8 cellular contexts compared by ENCODE assay signal in genomic region chr21:33402011-33402979, GRCh38. TPM values are rescaled to one million over a fixed set of nuclear protein-coding genes. Genes with fewer than 3 reads are reported as not detected.
A peak's percentile ranks its signal among the peaks of the same experiment; 100 is the strongest.
DNase-seq lines count a peak whose midpoint lies in the region; ATAC-seq, FAIRE-seq and TF ChIP-seq lines count a peak whose summit lies in the region.

No MANE protein-coding gene starts in this region.

- WGBS in A549 (ENCODE audit: missing lambda C conversion rate) = 89% methylated on average over 39 of the region's 44 CpGs
- 60% methylated on average over 34 of the region's 44 CpGs for WGBS in right lobe of liver (ENCODE audit: insufficient coverage, low coverage, low lambda C conversion rate, missing lambda C conversion rate)
- 49 to 67% (median 64%) methylated on average over 44 of the region's 44 CpGs for WGBS in stomach, 5 donors

- peak overlapping the region; percentile 86 for H3K4me2 ChIP-seq in A549

- no peaks in the 10 kb centered on the region for H3K36me3 ChIP-seq in SJCRH30
- H3K36me3 ChIP-seq in effector memory CD4-positive, alpha-beta T cell (ENCODE audit: control insufficient read depth, insufficient read depth, low read length) = no peaks in the 10 kb centered on the region
- no peaks in the 10 kb centered on the region for H3K36me3 ChIP-seq in right lobe of liver
- H3K36me3 ChIP-seq in stomach = no peaks in the 10 kb centered on the region

- peak overlapping the region; percentile 96 for H3K4me3 ChIP-seq in A549
- peak overlapping the region; percentile 92 for H3K4me3 ChIP-seq in SJCRH30
- H3K4me3 ChIP-seq in effector memory CD4-positive, alpha-beta T cell (ENCODE audit: insufficient read depth, low read depth, low read length, poor library complexity, severe bottlenecking) = peak overlapping the region; percentile 58
- H3K4me3 ChIP-seq in right lobe of liver = peak overlapping the region; percentile 42 to 87 (median 84)
- peak overlapping the region; percentile 64 to 92 (median 86) for H3K4me3 ChIP-seq in stomach

- POLR2A ChIA-PET in A549 (lab: Yijun Ruan, JAX) = interaction anchor here (0.6 kb wide), 1 partner anchor 18 kb away, joined by 5 read pairs; no protein-coding TSS in a partner anchor

- H3K27ac ChIP-seq in A549 (peak overlapping the region; percentile 92 to 96), SJCRH30 (peak overlapping the region; percentile 63; the same call in 1 of the 2 replicates), right lobe of liver (peak overlapping the region; percentile 3 to 96 (median 87)), stomach (peak overlapping the region; percentile 95 to 97 (median 97))
- peak overlapping the region; percentile 45 for H3K27ac ChIP-seq in effector memory CD4-positive, alpha-beta T cell (ENCODE audit: insufficient read depth, low read length, poor library complexity, severe bottlenecking)

- H3K9me3 ChIP-seq in A549 = no peaks in the 10 kb centered on the region
- H3K9me3 ChIP-seq in SJCRH30 (replicated peaks) = no peaks in the 10 kb centered on the region
- no peaks in the 10 kb centered on the region for H3K9me3 ChIP-seq in effector memory CD4-positive, alpha-beta T cell (ENCODE audit: control insufficient read depth, low read length)
- H3K9me3 ChIP-seq in right lobe of liver = no peaks in the 10 kb centered on the region
- no peaks in the 10 kb centered on the region for H3K9me3 ChIP-seq in stomach

- no peak for TF ChIP-seq CTCF in A549 (IDR thresholded peaks at IDR 0.05)
- no peak for TF ChIP-seq CTCF in GM10266 (IDR thresholded peaks at IDR 0.05; ENCODE audit: control insufficient read depth, insufficient read depth, low read depth, missing control alignments)
- TF ChIP-seq CTCF in right lobe of liver (IDR thresholded peaks at IDR 0.05) = no peak
- TF ChIP-seq CTCF in stomach (IDR thresholded peaks at IDR 0.05) = no peak

- TF ChIP-seq POLR2A in A549 (IDR thresholded peaks at IDR 0.05; ENCODE audit: low read length) (no peak), right lobe of liver (IDR thresholded peaks at IDR 0.05) (peak; percentile 56), stomach (IDR thresholded peaks at IDR 0.05) (no peak)

- no peak for TF ChIP-seq EP300 in A549 (IDR thresholded peaks at IDR 0.05)
- TF ChIP-seq EP300 in stomach (IDR thresholded peaks at IDR 0.05) = no peak

- DNase-seq in A549 (ENCODE audit: low read depth in 1 of 2, low spot score in 1 of 2) (peak in 1 of 2 experiments; percentile 43), GM10266 (ENCODE audit: extremely low spot score) (peak; percentile 51), SJCRH30 (peak; percentile 78 to 83), right lobe of liver (peak; percentile 67 to 78 (median 68)), stomach (peak; percentile 40), cortex of kidney (lab: John Stamatoyannopoulos, UW) (no peak)
- no peak for DNase-seq in effector memory CD4-positive, alpha-beta T cell

- no peak for TF ChIP-seq RAD21 in A549 (conservative IDR thresholded peaks at IDR 0.05 in 1 of 2, IDR thresholded peaks at IDR 0.05 in 1 of 2)

- ATAC-seq in A549 = peak; percentile 31 to 37; a peak in 3 of 6 replicates
- ATAC-seq in right lobe of liver = peak in 3 of 4 donors; percentile 11 to 15 (median 12)
- no peak for ATAC-seq in GM18502 (IDR thresholded peaks at IDR 0.05; ENCODE audit: poor library complexity, unreplicated experiment)

- H3K4me1 ChIP-seq in A549 = peaks cover 15% of the 10 kb centered on the region
- H3K4me1 ChIP-seq in SJCRH30 = peaks cover 18% of the 10 kb centered on the region
- peaks cover 27% of the 10 kb centered on the region for H3K4me1 ChIP-seq in effector memory CD4-positive, alpha-beta T cell (ENCODE audit: control insufficient read depth, insufficient read depth, low read length, poor library complexity, severe bottlenecking)
- peaks cover 0 to 23% (median 8%) of the 10 kb centered on the region in 4 donors for H3K4me1 ChIP-seq in right lobe of liver
- peaks cover 18 to 44% (median 35%) of the 10 kb centered on the region in 4 donors for H3K4me1 ChIP-seq in stomach

- CTCF ChIA-PET in A549 (lab: Yijun Ruan, JAX) = interaction anchor here (1.3 to 1.6 kb wide), 2 partner anchors 25 to 41 kb away, joined by 3 read pairs; no protein-coding TSS in a partner anchor

- no peaks in the 10 kb centered on the region for H3K27me3 ChIP-seq in SJCRH30
- H3K27me3 ChIP-seq in effector memory CD4-positive, alpha-beta T cell (replicated peaks; ENCODE audit: control insufficient read depth, insufficient read depth, low read length, poor library complexity, severe bottlenecking) = no peaks in the 10 kb centered on the region
- no peaks in the 10 kb centered on the region for H3K27me3 ChIP-seq in right lobe of liver
- H3K27me3 ChIP-seq in stomach = no peaks in the 10 kb centered on the region

- FAIRE-seq in A549 (lab: Jason Lieb, UNC) = no peak

- intact Hi-C loops in right lobe of liver (cut with DNase I) = no loop called here
- intact Hi-C loops in stomach (cut with DNase I; ENCODE audit: low total_unique reads) = no loop called here

TF ChIP-seq in A549, 52 proteins besides CTCF, POLR2A, EP300 and RAD21:
- TF ChIP-seq ELK1 (IDR thresholded peaks at IDR 0.05; ENCODE audit: low read depth, low read length) (no peak), NFE2L2 (conservative IDR thresholded peaks at IDR 0.05; ENCODE audit: low read length) (no peak), JUN (IDR thresholded peaks at IDR 0.05) (no peak), NR3C1 (IDR thresholded peaks at IDR 0.05) (no peak), TFCP2L1 (CRISPR knock-in tag; IDR thresholded peaks at IDR 0.05) (no peak), HOXB13 (CRISPR knock-in tag; IDR thresholded peaks at IDR 0.05; ENCODE audit: low read depth) (no peak), FOSB (CRISPR knock-in tag; IDR thresholded peaks at IDR 0.05) (no peak), MAFK (IDR thresholded peaks at IDR 0.05; ENCODE audit: partially characterized antibody) (no peak), GATA3 (IDR thresholded peaks at IDR 0.05; ENCODE audit: borderline replicate concordance) (no peak)

RNA-seq across cellular contexts. Expression of gene IFNGR2, which starts 0.9 kb away (rescaled TPM):
- 47.2 and 54.6 TPM in 2 replicates for polyA plus RNA-seq in A549 (2011; rRNA removed)
- 25.3 and 34.4 TPM in 2 replicates for polyA plus RNA-seq in A549 (2012; cell fraction: cytosol; rRNA removed)
- 9.5 and 13.0 TPM in 2 replicates for polyA plus RNA-seq in A549 (2012; cell fraction: nucleus; rRNA removed)
- polyA plus RNA-seq in A549 (2017; fragmentation: RNase III; extraction: RNeasy Plus Mini Kit Qiagen cat#74134 plus additional on column Dnase treatment) = 20.8 to 24.2 TPM (median 21.6 TPM) in 3 replicates
- polyA minus RNA-seq in A549 (2011; rRNA and poly(A)+ RNA removed) = 52.9 and 71.0 TPM in 2 replicates
- total RNA-seq in SJCRH30 (2014; rRNA removed; shearing (Covaris generic)) = 67.1 and 71.6 TPM in 2 replicates
- 10 to 100 TPM; 16.0 to 39.1 (median 27.8) TPM for total RNA-seq in right lobe of liver
- 10 to 100 TPM; 35.2 to 89.3 (median 67.8) TPM for total RNA-seq in stomach
- 10 to 100 TPM; 42.2 to 79.7 (median 47.0) TPM for polyA plus RNA-seq in stomach

Comparison
In these comparisons a context has a peak if more than half of its experiments do, and no peak if none do; other contexts are left out.
1. DNase-seq: peak in GM10266 (single experiment), SJCRH30 (2 of 2), right lobe of liver (3 of 3) and stomach (single experiment); none in effector memory CD4-positive, alpha-beta T cell (0 of 3) and cortex of kidney (single experiment).
2. H3K27ac ChIP-seq: peak in every context shown above with its lines; median percentile 97 in stomach; 94 in A549; 87 in right lobe of liver; 63 in SJCRH30; 45 in effector memory CD4-positive, alpha-beta T cell.
3. Peak in every context shown above with its lines, with median percentiles within 50 percentile points of each other: H3K4me3 ChIP-seq.